In the genomic region with DNA sequence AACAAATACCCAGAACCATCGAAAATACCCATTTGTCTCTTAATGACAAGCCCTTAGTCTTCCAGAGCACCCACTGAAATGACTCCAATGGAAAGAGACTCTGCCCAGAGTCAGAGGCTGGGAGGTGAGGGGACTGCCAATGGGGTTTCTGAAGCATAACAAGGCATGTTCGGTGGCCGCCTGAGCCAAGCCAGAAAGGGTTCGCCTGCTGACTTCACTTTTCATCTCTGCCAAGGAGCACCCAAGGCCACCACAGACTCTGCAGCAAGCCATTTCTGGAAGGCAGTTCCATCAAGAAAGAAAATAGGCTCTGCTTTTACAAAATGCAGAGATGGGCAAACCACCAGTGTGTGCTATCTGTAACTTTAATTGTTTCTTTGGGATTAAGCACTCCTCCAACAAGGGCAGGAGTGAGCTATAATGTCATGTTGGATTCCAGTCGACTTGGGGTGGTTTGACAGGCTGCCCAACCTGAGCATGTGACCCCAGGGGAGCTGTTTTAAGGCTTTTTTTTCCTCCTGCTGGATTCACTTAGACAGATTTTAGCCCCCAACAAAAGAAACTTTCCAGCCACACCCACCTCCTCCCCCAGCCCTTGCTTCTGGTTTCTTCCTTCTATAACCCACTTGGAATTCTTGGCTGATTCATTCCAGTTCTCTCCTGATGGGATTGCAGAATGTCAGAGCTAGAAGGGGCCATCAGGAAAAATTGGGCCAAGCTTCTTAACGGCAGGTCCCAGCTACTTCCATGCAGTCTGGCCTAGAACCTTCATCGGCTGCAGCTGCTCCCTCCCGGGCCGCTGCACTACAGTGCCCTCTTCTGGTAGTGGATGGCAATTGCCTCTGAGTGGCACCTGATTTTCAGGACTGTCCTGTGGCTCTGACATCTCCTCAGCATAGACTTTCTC, we compare ENCODE assay signal across 8 cellular contexts. TPM values are rescaled to one million over a fixed set of nuclear protein-coding genes. Genes with fewer than 3 reads are reported as not detected.
DNase-seq lines count a peak whose midpoint lies in the region; ATAC-seq and TF ChIP-seq lines count a peak whose summit lies in the region.

No MANE protein-coding gene starts in this region.

- DNase-seq in GM10266 (ENCODE audit: extremely low spot score) = peak; percentile 83
- DNase-seq in NCI-H345 treated with DMSO at 0.1 percent for 48 hours (lab: John Stamatoyannopoulos, UW; ENCODE audit: unreplicated experiment) = peak; percentile 24
- peak; percentile 80 for DNase-seq in activated CD4-positive, alpha-beta T cell treated with anti-CD3 and anti-CD28 coated beads for 48 hours
- peak; percentile 78 for DNase-seq in colonic mucosa
- peak; percentile 54 to 93 for DNase-seq in lower leg skin (ENCODE audit: low spot score in 2 of 2)
- DNase-seq in stimulated activated CD8-positive, alpha-beta memory T cell treated with anti-CD3 and anti-CD28 coated beads, Interleukin-12 subunit alpha, Interleukin-12 subunit beta, amount 100 ng/mL, for 4 hours (ENCODE audit: low read depth) = peak; percentile 31
- DNase-seq in GF-D8 (lab: John Stamatoyannopoulos, UW) = no peak

- no peak overlapping the region for H3K4me3 ChIP-seq in colonic mucosa
- no peak overlapping the region for H3K4me3 ChIP-seq in lower leg skin (ENCODE audit: low read depth, poor library complexity, severe bottlenecking)

- H3K9ac ChIP-seq in colonic mucosa (ENCODE audit: low read depth in 2 of 2, low read length in 2 of 2) = no peak overlapping the region

- ATAC-seq in HG03045 (IDR thresholded peaks at IDR 0.05; ENCODE audit: unreplicated experiment) = peak; percentile 60

- intact Hi-C loops in colonic mucosa (cut with DNase I) (loop anchor here (2.0 kb wide), 1 partner anchor 803 kb away; no protein-coding TSS in a partner anchor), lower leg skin (cut with DNase I; ENCODE audit: low total_unique reads) (loop anchor here (5.0 to 10.0 kb wide), 2 partner anchors 61 to 801 kb away; no protein-coding TSS in a partner anchor)

- H3K36me3 ChIP-seq in colonic mucosa = no peaks in the 10 kb centered on the region

- H3K27me3 ChIP-seq in colonic mucosa = no peaks in the 10 kb centered on the region

- no peak for TF ChIP-seq POLR2A in lower leg skin (IDR thresholded peaks at IDR 0.05)

- TF ChIP-seq CTCF in GM10266 (IDR thresholded peaks at IDR 0.05; ENCODE audit: control insufficient read depth, insufficient read depth, low read depth, missing control alignments) (peak; percentile 98), colonic mucosa (IDR thresholded peaks at IDR 0.05) (peak; percentile 97), lower leg skin (IDR thresholded peaks at IDR 0.05) (peak in 1 of 3 donors; percentile 89)

- H3K9me3 ChIP-seq in colonic mucosa = no peaks in the 10 kb centered on the region

- H3K4me1 ChIP-seq in colonic mucosa = no peaks in the 10 kb centered on the region

- H3K27ac ChIP-seq in colonic mucosa = no peak overlapping the region

- 17 to 26% methylated on average over 9 of the region's 9 CpGs for WGBS in lower leg skin, 2 donors

RNA-seq across cellular contexts. Expression of gene CKAP4, which starts 24.1 kb away (rescaled TPM):
- total RNA-seq in colonic mucosa (100 to 1,000 TPM in 1 of 2 donors, 10 to 100 TPM in 1; 91.0 to 148 TPM), lower leg skin (10 to 100 TPM; 57.2 to 80.3 (median 73.6) TPM)
